ENCODE assay signal across 30 cellular contexts in the genomic region with DNA sequence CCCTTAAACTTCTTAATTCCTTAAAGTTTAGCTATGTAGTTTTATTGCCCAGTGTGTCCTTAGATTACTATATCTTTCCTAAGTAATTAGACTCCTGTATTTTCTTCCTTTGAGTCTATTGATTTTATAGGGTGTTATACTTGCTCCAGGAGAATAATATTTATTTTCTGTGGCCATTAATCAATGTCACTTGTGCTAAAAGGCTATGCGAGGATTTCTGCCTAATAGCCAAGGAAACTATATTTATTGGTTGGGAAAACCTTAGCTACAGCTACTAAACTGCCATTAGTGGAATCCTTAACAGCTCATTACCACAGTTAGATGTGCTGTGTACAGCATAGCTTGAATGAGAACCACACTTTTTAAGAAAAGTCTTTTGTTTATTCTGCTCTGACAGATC.
"Had no signal": no experiment of that assay in that cellular context is flagged by ENCODE, and none has a peak within 500 bp of the region (broad histone marks: within the 10 kb centered on the region; RNA-seq: fewer than 3 reads in every experiment).

No MANE protein-coding gene starts in this region.

- DNase-seq: activated CD4-positive, alpha-beta T cell treated with anti-CD3 and anti-CD28 coated beads, Interleukin-2, amount 10 ng/mL, durations not matched to agents 24 days and 14 days; activated CD4-positive, alpha-beta T cell treated with anti-CD3 and anti-CD28 coated beads, Interleukin-2, amount 50 U/mL, for 4 hours; activated CD8-positive, alpha-beta T cell treated with anti-CD3 and anti-CD28 coated beads for 36 hours; activated effector memory CD4-positive, alpha-beta T cell treated with anti-CD3 and anti-CD28 coated beads, Interleukin-2, amount 50 U/mL, for 16 hours; activated naive CD4-positive, alpha-beta T cell; activated naive CD4-positive, alpha-beta T cell treated with anti-CD3 and anti-CD28 coated beads, Interleukin-2, amount 50 U/mL, for 16 hours; activated naive CD8-positive, alpha-beta T cell treated with anti-CD3 and anti-CD28 coated beads for 36 hours; activated T-cell treated with anti-CD3 and anti-CD28 coated beads, Interleukin-2, amount 50 U/mL, for 1 hour; activated T-cell treated with anti-CD3 and anti-CD28 coated beads, Interleukin-2, amount 50 U/mL, for 72 hours; amniotic stem cell; aorta; brain microvascular endothelial cell; central memory CD4-positive, alpha-beta T cell; Kasumi-1; KG1; MM.1S; MV-4-11; NCI-H1092; NCI-H1694 treated with DMSO at 0.1 percent for 48 hours; NCI-H2029; NCI-H2171 treated with DMSO at 0.1 percent for 48 hours; NCI-H345; NCI-H510A; NCI-H526; PC-3; Peyer's patch; RPMI8226; SIG-M5 had no signal

- H3K9me3 ChIP-seq: Peyer's patch had no signal

- H3K27me3 ChIP-seq: brain microvascular endothelial cell, Peyer's patch had no signal

- H3K4me1 ChIP-seq: Peyer's patch had no signal

- ATAC-seq: activated CD8-positive, alpha-beta T cell treated with anti-CD3 and anti-CD28 coated beads for 36 hours; activated T-cell treated with anti-CD3 and anti-CD28 coated beads, Interleukin-2, amount 50 U/mL, for 72 hours; activated T-helper 17 cell treated with anti-CD3 and anti-CD28 coated beads, Interleukin-2, amount 50 U/mL, for 72 hours; PC-3; Right ventricle myocardium inferior had no signal

- H3K4me3 ChIP-seq: Peyer's patch had no signal

- H3K36me3 ChIP-seq: brain microvascular endothelial cell, Peyer's patch had no signal

- H3K27ac ChIP-seq: brain microvascular endothelial cell, Peyer's patch had no signal
